In the genomic region with DNA sequence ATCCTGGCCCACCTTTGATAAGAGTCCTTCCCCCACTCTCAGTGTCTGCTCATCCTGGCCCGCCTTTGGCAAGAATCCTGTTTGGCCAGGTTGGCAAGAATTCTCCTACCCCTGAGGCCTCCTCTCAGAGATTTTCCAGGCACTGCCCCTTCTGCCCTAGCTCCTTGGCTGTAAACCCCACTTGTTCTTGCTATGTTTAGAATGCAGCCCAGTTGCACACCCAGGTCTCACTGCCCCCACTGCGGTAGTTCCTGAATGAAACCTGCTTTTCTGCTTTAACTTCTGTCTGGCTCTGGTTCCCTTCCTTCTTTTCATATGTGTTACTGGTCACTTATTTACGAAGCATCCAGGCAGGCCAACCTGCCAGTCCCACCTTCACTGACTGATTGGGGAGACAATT, we compare ENCODE assay signal across 19 cellular contexts.
A peak's percentile ranks its signal among the peaks of the same experiment; 100 is the strongest.
DNase-seq lines count a peak whose midpoint lies in the region; ATAC-seq and TF ChIP-seq lines count a peak whose summit lies in the region.
"Had no signal": no experiment of that assay in that cellular context is flagged by ENCODE, and none has a peak within 500 bp of the region (broad histone marks: within the 10 kb centered on the region; RNA-seq: fewer than 3 reads in every experiment).

No MANE protein-coding gene starts in this region.

- intact Hi-C loops in naive thymus-derived CD4-positive, alpha-beta T cell (cut with micrococcal nuclease), result no loop called here

- DNase-seq in Ammon's horn (ENCODE audit: low spot score), result peak; percentile 40
- DNase-seq in mesothelial cell of epicardium (ENCODE audit: low spot score in 2 of 2, unreplicated experiment in 2 of 2), result no peak
- peak in 4 of 49 donors; percentile 6 to 47 (median 19) for DNase-seq in substantia nigra (lab: John Stamatoyannopoulos, UW)
- no peak for DNase-seq in naive thymus-derived CD4-positive, alpha-beta T cell
- DNase-seq in stimulated activated naive CD4-positive, alpha-beta T cell treated with Interleukin-2 at 50 U/mL for 16 hours (lab: John Stamatoyannopoulos, UW), result no peak
- DNase-seq in NK-92 (lab: John Stamatoyannopoulos, UW; ENCODE audit: unreplicated experiment), result no peak
- DNase-seq: AML-193; CD4-positive, CD25-positive, alpha-beta regulatory T cell; CD8-positive, alpha-beta memory T cell; COR-L47; DMS 273 treated with DMSO at 0.1 percent for 48 hours; DMS53; DND-41; EL; GM23248 had no signal

- H3K4me1 ChIP-seq in naive thymus-derived CD4-positive, alpha-beta T cell (ENCODE audit: control insufficient read depth in 2 of 2, insufficient read depth in 2 of 2, low read length in 2 of 2), result no peaks in the 10 kb centered on the region
- H3K4me1 ChIP-seq: A549, HAP-1 had no signal

- CTCF ChIA-PET in naive thymus-derived CD4-positive, alpha-beta T cell (lab: Charles Lee), result no interaction called here

- no peaks in the 10 kb centered on the region for H3K9me3 Mint-ChIP-seq in mesothelial cell of epicardium
- peaks cover 0 to 2% (median 0%) of the 10 kb centered on the region in 11 donors for H3K9me3 Mint-ChIP-seq in naive thymus-derived CD4-positive, alpha-beta T cell

- H3K36me3 ChIP-seq in naive thymus-derived CD4-positive, alpha-beta T cell (ENCODE audit: control insufficient read depth in 2 of 3, insufficient read depth in 3 of 3, low read length in 3 of 3), result no peaks in the 10 kb centered on the region
- H3K36me3 ChIP-seq: HAP-1 had no signal

- no peak overlapping the region for H3K4me3 ChIP-seq in naive thymus-derived CD4-positive, alpha-beta T cell (ENCODE audit: low read length)
- H3K4me3 ChIP-seq: A549, GM23248, HAP-1 had no signal

- H3K9me3 ChIP-seq in naive thymus-derived CD4-positive, alpha-beta T cell (ENCODE audit: control insufficient read depth in 2 of 3, low read length in 3 of 3), result no peaks in the 10 kb centered on the region
- H3K9me3 ChIP-seq: A549, HAP-1 had no signal

- TF ChIP-seq CTCF in VCaP (conservative IDR thresholded peaks at IDR 0.05) (no peak), mesothelial cell of epicardium (IDR thresholded peaks at IDR 0.05; ENCODE audit: unreplicated experiment) (no peak)

- H3K27ac Mint-ChIP-seq in mesothelial cell of epicardium, result peak overlapping the region; percentile 85
- H3K27ac Mint-ChIP-seq in naive thymus-derived CD4-positive, alpha-beta T cell, result no peak overlapping the region
- H3K27ac Mint-ChIP-seq: CD4-positive, CD25-positive, alpha-beta regulatory T cell; CD8-positive, alpha-beta memory T cell had no signal

- H3K27me3 Mint-ChIP-seq in mesothelial cell of epicardium (ENCODE audit: low read depth), result peaks cover 3% of the 10 kb centered on the region
- peaks cover 0 to 10% (median 5%) of the 10 kb centered on the region in 5 donors for H3K27me3 Mint-ChIP-seq in naive thymus-derived CD4-positive, alpha-beta T cell
- H3K27me3 Mint-ChIP-seq: CD4-positive, CD25-positive, alpha-beta regulatory T cell had no signal

- no peaks in the 10 kb centered on the region for H3K27me3 ChIP-seq in naive thymus-derived CD4-positive, alpha-beta T cell (ENCODE audit: control insufficient read depth in 2 of 2, insufficient read depth in 2 of 2, low read length in 2 of 2)

- POLR2A ChIA-PET in naive thymus-derived CD4-positive, alpha-beta T cell (lab: Charles Lee), result no interaction called here

- H3K4me1 Mint-ChIP-seq in mesothelial cell of epicardium, result peaks cover 16% of the 10 kb centered on the region
- H3K4me1 Mint-ChIP-seq in naive thymus-derived CD4-positive, alpha-beta T cell, result no peaks in the 10 kb centered on the region
- H3K4me1 Mint-ChIP-seq: CD8-positive, alpha-beta memory T cell had no signal

- H3K27ac ChIP-seq in VCaP (peak overlapping the region; percentile 54), substantia nigra (ENCODE audit: low read depth, low read length, poor library complexity, severe bottlenecking) (peak overlapping the region; percentile 27)
- no peak overlapping the region for H3K27ac ChIP-seq in naive thymus-derived CD4-positive, alpha-beta T cell (ENCODE audit: low read depth, low read length)
- H3K27ac ChIP-seq: 22Rv1, A549, GM23248 had no signal

- ATAC-seq in naive thymus-derived CD4-positive, alpha-beta T cell, result no peak
- ATAC-seq: A549 had no signal

- no peaks in the 10 kb centered on the region for H3K36me3 Mint-ChIP-seq in mesothelial cell of epicardium
- no peaks in the 10 kb centered on the region for H3K36me3 Mint-ChIP-seq in naive thymus-derived CD4-positive, alpha-beta T cell
- H3K36me3 Mint-ChIP-seq: CD4-positive, CD25-positive, alpha-beta regulatory T cell; CD8-positive, alpha-beta memory T cell had no signal

- no peak overlapping the region for H3K4me3 Mint-ChIP-seq in mesothelial cell of epicardium
- H3K4me3 Mint-ChIP-seq in naive thymus-derived CD4-positive, alpha-beta T cell, result no peak overlapping the region
- H3K4me3 Mint-ChIP-seq: CD4-positive, CD25-positive, alpha-beta regulatory T cell; CD8-positive, alpha-beta memory T cell had no signal
